ENCODE assay signal across 1 cellular context in the genomic region with DNA sequence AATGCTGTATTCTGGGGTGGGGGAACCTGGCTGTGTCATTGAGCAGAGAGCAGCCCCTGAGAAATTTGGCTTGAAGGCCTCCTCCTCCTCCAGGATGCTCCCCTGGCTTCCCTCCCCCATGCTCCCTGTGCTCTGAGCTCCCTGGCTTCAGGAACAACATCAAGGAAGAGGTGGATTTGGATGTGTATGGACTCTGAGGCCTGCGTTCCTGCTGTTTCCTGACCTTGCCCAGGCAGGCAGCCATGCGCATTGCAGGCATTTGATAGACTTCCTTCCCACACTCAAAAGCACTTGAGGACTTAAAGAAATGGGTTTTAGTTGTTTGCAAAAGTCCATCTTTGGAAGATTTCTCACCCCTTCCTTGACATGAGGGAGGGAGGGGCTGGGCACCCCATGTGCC.
TF ChIP-seq lines count a peak whose summit lies in the region.

No MANE protein-coding gene starts in this region.

TF ChIP-seq in H1, 55 proteins besides CTCF, POLR2A, EP300 and RAD21:
- no peak for TF ChIP-seq SP1 (IDR thresholded peaks at IDR 0.05; ENCODE audit: low read depth, low read length)
- TF ChIP-seq, protein P1, sequence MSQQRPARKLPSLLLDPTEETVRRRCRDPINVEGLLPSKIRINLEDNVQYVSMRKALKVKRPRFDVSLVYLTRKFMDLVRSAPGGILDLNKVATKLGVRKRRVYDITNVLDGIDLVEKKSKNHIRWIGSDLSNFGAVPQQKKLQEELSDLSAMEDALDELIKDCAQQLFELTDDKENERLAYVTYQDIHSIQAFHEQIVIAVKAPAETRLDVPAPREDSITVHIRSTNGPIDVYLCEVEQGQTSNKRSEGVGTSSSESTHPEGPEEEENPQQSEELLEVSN (IDR thresholded peaks at IDR 0.05), result no peak
- TF ChIP-seq ASH2L (IDR thresholded peaks at IDR 0.05; ENCODE audit: low read length), result no peak
- no peak for TF ChIP-seq BRCA1 (IDR thresholded peaks at IDR 0.05; ENCODE audit: low read depth, low read length)
- no peak for TF ChIP-seq SP2 (IDR thresholded peaks at IDR 0.05; ENCODE audit: low read length)
- TF ChIP-seq KDM1A (IDR thresholded peaks at IDR 0.05; ENCODE audit: borderline replicate concordance, low read length), result no peak
- no peak for TF ChIP-seq TBP (IDR thresholded peaks at IDR 0.05; ENCODE audit: low read depth, low read length)
- no peak for TF ChIP-seq TCF12 (IDR thresholded peaks at IDR 0.05; ENCODE audit: low read depth, low read length)
- TF ChIP-seq MAFK (IDR thresholded peaks at IDR 0.05; ENCODE audit: low read depth, low read length), result no peak
- TF ChIP-seq EZH2 (IDR thresholded peaks at IDR 0.05; ENCODE audit: low read depth, low read length, severe bottlenecking), result no peak
- TF ChIP-seq, protein P2, sequence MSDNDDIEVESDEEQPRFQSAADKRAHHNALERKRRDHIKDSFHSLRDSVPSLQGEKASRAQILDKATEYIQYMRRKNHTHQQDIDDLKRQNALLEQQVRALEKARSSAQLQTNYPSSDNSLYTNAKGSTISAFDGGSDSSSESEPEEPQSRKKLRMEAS (IDR thresholded peaks at IDR 0.05), result no peak
- no peak for TF ChIP-seq HDAC6 (IDR thresholded peaks at IDR 0.05; ENCODE audit: low read depth, low read length)
- no peak for TF ChIP-seq RXRA (IDR thresholded peaks at IDR 0.05; ENCODE audit: insufficient read depth, low read depth, low read length)
- TF ChIP-seq EGR1 (IDR thresholded peaks at IDR 0.05; ENCODE audit: borderline replicate concordance, low read depth, low read length), result no peak
- no peak for TF ChIP-seq PHF8 (conservative IDR thresholded peaks at IDR 0.05; ENCODE audit: low read depth, low read length)
- TF ChIP-seq JUND (IDR thresholded peaks at IDR 0.05; ENCODE audit: low read length), result no peak
- TF ChIP-seq POLR2AphosphoS5 (IDR thresholded peaks at IDR 0.05; ENCODE audit: low read depth, low read length), result no peak
- no peak for TF ChIP-seq TEAD4 (IDR thresholded peaks at IDR 0.05; ENCODE audit: low read depth, low read length)
- TF ChIP-seq, protein P3, sequence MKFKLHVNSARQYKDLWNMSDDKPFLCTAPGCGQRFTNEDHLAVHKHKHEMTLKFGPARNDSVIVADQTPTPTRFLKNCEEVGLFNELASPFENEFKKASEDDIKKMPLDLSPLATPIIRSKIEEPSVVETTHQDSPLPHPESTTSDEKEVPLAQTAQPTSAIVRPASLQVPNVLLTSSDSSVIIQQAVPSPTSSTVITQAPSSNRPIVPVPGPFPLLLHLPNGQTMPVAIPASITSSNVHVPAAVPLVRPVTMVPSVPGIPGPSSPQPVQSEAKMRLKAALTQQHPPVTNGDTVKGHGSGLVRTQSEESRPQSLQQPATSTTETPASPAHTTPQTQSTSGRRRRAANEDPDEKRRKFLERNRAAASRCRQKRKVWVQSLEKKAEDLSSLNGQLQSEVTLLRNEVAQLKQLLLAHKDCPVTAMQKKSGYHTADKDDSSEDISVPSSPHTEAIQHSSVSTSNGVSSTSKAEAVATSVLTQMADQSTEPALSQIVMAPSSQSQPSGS (IDR thresholded peaks at IDR 0.05; ENCODE audit: low read length), result no peak
- no peak for TF ChIP-seq SAP30 (IDR thresholded peaks at IDR 0.05; ENCODE audit: insufficient read depth, insufficient replicate concordance, low read length)
